In the genomic region with DNA sequence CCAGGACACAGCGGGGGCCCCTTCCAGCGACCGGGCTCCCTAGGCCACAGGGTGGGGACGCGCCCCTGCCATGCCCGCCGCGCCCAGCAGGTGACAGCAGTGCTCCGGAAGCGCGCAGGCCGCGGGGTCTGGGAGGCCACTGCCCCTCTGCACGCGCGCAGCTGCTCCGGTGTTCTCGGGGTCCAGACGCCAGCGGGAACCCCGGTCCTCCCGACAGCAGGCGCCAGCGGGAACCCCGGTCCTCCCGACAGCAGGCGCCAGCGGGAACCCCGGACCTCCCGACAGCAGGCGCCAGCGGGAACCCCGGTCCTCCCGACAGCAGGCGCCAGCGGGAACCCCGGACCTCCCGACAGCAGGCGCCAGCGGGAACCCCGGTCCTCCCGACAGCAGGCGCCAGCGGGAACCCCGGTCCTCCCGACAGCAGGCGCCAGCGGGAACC, we compare ENCODE assay signal across 8 cellular contexts. TPM values are rescaled to one million over a fixed set of nuclear protein-coding genes. Genes with fewer than 3 reads are reported as not detected.
A peak's percentile ranks its signal among the peaks of the same experiment; 100 is the strongest.
DNase-seq lines count a peak whose midpoint lies in the region; ATAC-seq, FAIRE-seq and TF ChIP-seq lines count a peak whose summit lies in the region.
"Not testable (repeated sequence)": the region's sequence is repeated elsewhere in the genome, so short reads cannot be mapped to it uniquely, and the experiment has no call there.

No MANE protein-coding gene starts in this region.

- intact Hi-C loops in activated B cell treated with CpG ODN at 0.5 μM for 24 hours (cut with micrococcal nuclease) (loop anchor here (1.0 kb wide), 4 partner anchors 45 to 267 kb away; a partner anchor contains a TSS), GM12878 (cut with micrococcal nuclease; ENCODE audit: unreplicated experiment) (loop anchor here (2.0 to 10.0 kb wide), 3 partner anchors 14 to 156 kb away; a partner anchor contains a TSS), psoas muscle (cut with DNase I) (loop anchor here in 1 of 2 donors (5.0 kb wide), 2 partner anchors 48 to 158 kb away; no protein-coding TSS in a partner anchor)
- intact Hi-C loops in upper lobe of right lung (cut with DNase I) = not testable (repeated sequence)

- not testable (repeated sequence) for H3K9me3 Mint-ChIP-seq in activated B cell treated with CpG ODN at 0.5 μM for 24 hours

- TF ChIP-seq CTCF in activated B cell treated with CpG ODN at 0.5 μM for 24 hours (IDR thresholded peaks at IDR 0.05) = peak; percentile 72
- peak; percentile 83 to 98 (median 93) for TF ChIP-seq CTCF in GM12878 (IDR thresholded peaks at IDR 0.05 in 2 of 3, conservative IDR thresholded peaks at IDR 0.05 in 1 of 3; ENCODE audit: control insufficient read depth in 2 of 3, extremely low read depth in 1 of 3, insufficient read depth in 1 of 3, low read depth in 3 of 3, low read length in 3 of 3)
- TF ChIP-seq CTCF in psoas muscle (IDR thresholded peaks at IDR 0.05) = peak; percentile 66
- TF ChIP-seq CTCF in upper lobe of right lung (IDR thresholded peaks at IDR 0.05) = peak; percentile 66

- H3K79me2 ChIP-seq in GM12878 (ENCODE audit: control insufficient read depth, insufficient read depth, low read length) = not testable (repeated sequence)

- H4K20me1 ChIP-seq in GM12878 (ENCODE audit: control insufficient read depth, insufficient read depth) = not testable (repeated sequence)

- H3K4me3 Mint-ChIP-seq in activated B cell treated with CpG ODN at 0.5 μM for 24 hours = not testable (repeated sequence)

- not testable (repeated sequence) for H3K27ac Mint-ChIP-seq in activated B cell treated with CpG ODN at 0.5 μM for 24 hours

- peaks cover 15% of the 10 kb centered on the region for H3K4me1 Mint-ChIP-seq in activated B cell treated with CpG ODN at 0.5 μM for 24 hours

- in situ Hi-C loops in GM12878 (cut with MboI) = not testable (repeated sequence)

- BruUV-seq in GM12878 (replicated peaks; lab: Mats Ljungman, UMichigan) = not testable (repeated sequence)

- 2% methylated on average over 25 of the region's 48 CpGs for WGBS in GM12878 (ENCODE audit: insufficient coverage, insufficient replicate concordance, low lambda C conversion rate, missing lambda C conversion rate)
- 0 to 3% (median 2%) methylated on average over 8 to 38 of the region's 48 CpGs for WGBS in psoas muscle, 3 donors

- SMC1A ChIA-PET in GM12878 (lab: Charles Lee; ENCODE audit: uncharacterized antibody, unreplicated experiment) = interaction anchor here (1.0 to 4.2 kb wide), 8 partner anchors 12 to 267 kb away, joined by 3 to 31 read pairs (median 8); a partner anchor contains a TSS

- not testable (repeated sequence) for H3K9ac ChIP-seq in GM12878 (ENCODE audit: control insufficient read depth, insufficient read depth, low read length)

- not testable (repeated sequence) for H2AFZ ChIP-seq in GM12878 (ENCODE audit: control insufficient read depth, low read depth, low read length)

- ATAC-seq in HG02763 (IDR thresholded peaks at IDR 0.05; ENCODE audit: unreplicated experiment) = peak; percentile 82
- peak; percentile 82 for ATAC-seq in activated B cell treated with CpG ODN at 0.5 μM for 24 hours (ENCODE audit: low read depth)
- peak; percentile 94 for ATAC-seq in GM12878
- ATAC-seq in psoas muscle = peak; percentile 78 to 92 (median 85)
- ATAC-seq in upper lobe of right lung = peak; percentile 78

- RAD21 ChIA-PET in GM12878 (lab: Charles Lee; ENCODE audit: unreplicated experiment) = interaction anchor here (0.6 to 3.1 kb wide), 10 partner anchors 14 to 271 kb away, joined by 3 to 20 read pairs (median 12); no protein-coding TSS in a partner anchor

- H3K27me3 ChIP-seq in GM12878 (replicated peaks in 1 of 2; ENCODE audit: control insufficient read depth in 2 of 2, insufficient read depth in 2 of 2, low read length in 1 of 2); upper lobe of right lung: not testable (repeated sequence)
- peaks cover 0 to 40% (median 3%) of the 10 kb centered on the region in 3 donors for H3K27me3 ChIP-seq in psoas muscle (ENCODE audit: insufficient read depth in 3 of 3, low read length in 2 of 3)

- peaks cover 16% of the 10 kb centered on the region for H3K4me1 ChIP-seq in GM12878 (ENCODE audit: control insufficient read depth, insufficient read depth, low read length)
- H3K4me1 ChIP-seq in psoas muscle, upper lobe of right lung: not testable (repeated sequence)

- H3K9me3 ChIP-seq in GM12878 (replicated peaks; ENCODE audit: control insufficient read depth, insufficient read depth, low read length); psoas muscle; upper lobe of right lung: not testable (repeated sequence)

- POLR2A ChIA-PET in activated B cell treated with CpG ODN at 0.5 μM for 24 hours (lab: Charles Lee) (interaction anchor here (1.1 to 1.9 kb wide), 5 partner anchors 14 to 84 kb away, joined by 3 to 17 read pairs (median 8); a partner anchor contains a TSS), GM12878 (lab: Charles Lee) (interaction anchor here (0.6 to 1.9 kb wide), 2 partner anchors 14 to 65 kb away, joined by 5 to 13 read pairs; no protein-coding TSS in a partner anchor)

- H3K27me3 Mint-ChIP-seq in activated B cell treated with CpG ODN at 0.5 μM for 24 hours = not testable (repeated sequence)

- H3K36me3 ChIP-seq in GM12878 (ENCODE audit: control insufficient read depth in 2 of 2, insufficient read depth in 2 of 2, low read length in 1 of 2); psoas muscle (ENCODE audit: insufficient read depth in 1 of 2, low read depth in 1 of 2); upper lobe of right lung: not testable (repeated sequence)

- not testable (repeated sequence) for H3K4me3 ChIP-seq in GM12878
- peak overlapping the region; percentile 51 for H3K4me3 ChIP-seq in psoas muscle
- peak overlapping the region; percentile 30 for H3K4me3 ChIP-seq in upper lobe of right lung

- not testable (repeated sequence) for H3K36me3 Mint-ChIP-seq in activated B cell treated with CpG ODN at 0.5 μM for 24 hours (ENCODE audit: low read depth)

- FAIRE-seq in GM12891 (lab: Jason Lieb, UNC) = peak; percentile 80
- FAIRE-seq in GM12878 (lab: Jason Lieb, UNC) = not testable (repeated sequence)

- CTCF ChIA-PET in activated B cell treated with CpG ODN at 0.5 μM for 24 hours (lab: Charles Lee) (interaction anchor here (0.9 to 2.6 kb wide), 5 partner anchors 21 to 267 kb away, joined by 3 to 10 read pairs (median 6); no protein-coding TSS in a partner anchor), GM12878 (lab: Yijun Ruan, JAX) (interaction anchor here (0.6 to 3.9 kb wide), 9 partner anchors 14 to 157 kb away, joined by 3 to 20 read pairs (median 8); no protein-coding TSS in a partner anchor)

- not testable (repeated sequence) for TF ChIP-seq POLR2A in GM12891 (IDR thresholded peaks at IDR 0.05; ENCODE audit: low read depth, low read length); GM12878 (IDR thresholded peaks at IDR 0.05; ENCODE audit: low read depth, low read length)

- H3K4me2 ChIP-seq in GM12878 (ENCODE audit: control insufficient read depth, insufficient read depth) = peak overlapping the region; percentile 87; the same call in 1 of the 2 replicates

- H3K27ac ChIP-seq in GM12878 (ENCODE audit: control insufficient read depth, insufficient read depth); psoas muscle; upper lobe of right lung: not testable (repeated sequence)

- DNase-seq in GM12891 (ENCODE audit: insufficient read length, low spot score) = peak; percentile 98
- DNase-seq in NCI-H2107 treated with DMSO at 0.1 percent for 48 hours (lab: John Stamatoyannopoulos, UW; ENCODE audit: unreplicated experiment) = peak; percentile 14
- peak; percentile 80 for DNase-seq in activated B cell treated with CpG ODN at 0.5 μM for 24 hours
- DNase-seq in GM12878 (ENCODE audit: low read depth, low spot score) = not testable (repeated sequence)
- peak; percentile 21 to 47 for DNase-seq in hippocampal formation (lab: John Stamatoyannopoulos, UW)
- DNase-seq in psoas muscle = peak; percentile 75 to 82
- peak; percentile 82 for DNase-seq in upper lobe of right lung

- not testable (repeated sequence) for TF ChIP-seq EP300 in GM12878 (IDR thresholded peaks at IDR 0.05; ENCODE audit: borderline replicate concordance in 1 of 2, control insufficient read depth in 1 of 2, low read depth in 2 of 2, low read length in 2 of 2)

- peak; percentile 94 for TF ChIP-seq RAD21 in GM12878 (IDR thresholded peaks at IDR 0.05; ENCODE audit: insufficient read depth, low read depth, low read length)

RNA-seq across cellular contexts. Expression of a gene that starts 32.6 kb away (rescaled TPM):
- polyA plus RNA-seq in GM12891 (2012; ENCODE audit: low read depth, missing spikeins) = 27.1 TPM
- total RNA-seq in activated B cell treated with CpG ODN at 0.5 μM for 24 hours (40.5 and 41.4 TPM in 2 replicates), GM12878 (2014; rRNA removed) (42.9 and 53.6 TPM in 2 replicates), GM12878 (2014; rRNA removed; fragmentation: Illumina TruSeq; extraction: Trizol) (12.0 and 16.1 TPM in 2 replicates), GM12878 (2021) (40.7 and 42.1 TPM in 2 replicates), psoas muscle (10 to 100 TPM; 27.3 to 42.3 (median 29.1) TPM), upper lobe of right lung (35.1 TPM)
- 17.2 and 17.8 TPM in 2 replicates for total RNA-seq in GM12878 (2013; cell fraction: nucleolus; rRNA removed)
- polyA plus RNA-seq in GM12878 (2011; ENCODE audit: low read depth) = 18.4 TPM
- polyA plus RNA-seq in GM12878 (2011; rRNA removed) (17.6 and 25.9 TPM in 2 replicates), GM12878 (2014; fragmentation: Illumina TruSeq; extraction: Trizol) (4.4 and 14.0 TPM in 2 replicates), GM12878 (2014; fragmentation: Nextera tagmentation; extraction: Ambion mirVana) (1 to 10 TPM in 1 of 2 experiments, under 1 TPM in 1; 0.66 to 2.3 TPM), GM12878 (2014; rRNA removed) (69.0 and 76.0 TPM in 2 replicates), GM12878 (2016; fragmentation: Nextera tagmentation; extraction: Ambion mirVana) (10 to 100 TPM; 68.9 to 73.8 TPM), psoas muscle (10 to 100 TPM; 36.8 to 51.1 (median 48.3) TPM)
- 37.7 and 58.5 TPM in 2 replicates for polyA plus RNA-seq in GM12878 (2011; cell fraction: cytosol; rRNA removed)
- polyA plus RNA-seq in GM12878 (2011; cell fraction: nucleus; rRNA removed) = 78.1 and 98.0 TPM in 2 replicates
- polyA plus RNA-seq in GM12878 (2012) = 31.9 and 33.0 TPM in 2 replicates
- polyA minus RNA-seq in GM12878 (2011; rRNA and poly(A)+ RNA removed) = 4.9 and 14.2 TPM in 2 replicates
- polyA minus RNA-seq in GM12878 (2011; cell fraction: cytosol; rRNA and poly(A)+ RNA removed) = 4.7 and 9.1 TPM in 2 replicates
- 9.3 and 12.3 TPM in 2 replicates for polyA minus RNA-seq in GM12878 (2011; cell fraction: nucleus; rRNA and poly(A)+ RNA removed)

RNA-seq across cellular contexts. Expression of a gene that starts 45.5 kb away (rescaled TPM):
- 8.1 TPM for polyA plus RNA-seq in GM12891 (2012; ENCODE audit: low read depth, missing spikeins)
- 9.4 and 11.9 TPM in 2 replicates for total RNA-seq in activated B cell treated with CpG ODN at 0.5 μM for 24 hours
- total RNA-seq in GM12878 (2013; cell fraction: nucleolus; rRNA removed) = 23.8 and 32.2 TPM in 2 replicates
- 34.0 and 44.2 TPM in 2 replicates for total RNA-seq in GM12878 (2014; rRNA removed)
- total RNA-seq in GM12878 (2014; rRNA removed; fragmentation: Illumina TruSeq; extraction: Trizol) = 15.8 and 17.9 TPM in 2 replicates
- total RNA-seq in GM12878 (2021) = 38.7 and 42.3 TPM in 2 replicates
- 3.9 TPM for polyA plus RNA-seq in GM12878 (2011; ENCODE audit: low read depth)
- 16.6 and 22.5 TPM in 2 replicates for polyA plus RNA-seq in GM12878 (2011; rRNA removed)
- 30.5 and 44.3 TPM in 2 replicates for polyA plus RNA-seq in GM12878 (2011; cell fraction: cytosol; rRNA removed)
- 55.5 and 64.6 TPM in 2 replicates for polyA plus RNA-seq in GM12878 (2011; cell fraction: nucleus; rRNA removed)
- 17.1 and 19.8 TPM in 2 replicates for polyA plus RNA-seq in GM12878 (2012)
- 8.0 and 22.0 TPM in 2 replicates for polyA plus RNA-seq in GM12878 (2014; fragmentation: Illumina TruSeq; extraction: Trizol)
- under 1 TPM in 1 of 2 experiments, not detected in 1; 0.22 TPM for polyA plus RNA-seq in GM12878 (2014; fragmentation: Nextera tagmentation; extraction: Ambion mirVana)
- polyA plus RNA-seq in GM12878 (2014; rRNA removed) = 28.9 and 35.5 TPM in 2 replicates
- polyA plus RNA-seq in GM12878 (2016; fragmentation: Nextera tagmentation; extraction: Ambion mirVana) = 10 to 100 TPM in 1 of 2 experiments, 1 to 10 TPM in 1; 6.7 to 12.7 TPM
- polyA minus RNA-seq in GM12878 (2011; rRNA and poly(A)+ RNA removed) = 15.7 and 37.9 TPM in 2 replicates
- polyA minus RNA-seq in GM12878 (2011; cell fraction: cytosol; rRNA and poly(A)+ RNA removed) = 22.1 and 25.5 TPM in 2 replicates
- 14.0 and 35.4 TPM in 2 replicates for polyA minus RNA-seq in GM12878 (2011; cell fraction: nucleus; rRNA and poly(A)+ RNA removed)
- total RNA-seq in psoas muscle = 1 to 10 TPM in 3 of 4 donors, under 1 TPM in 1; 0.88 to 1.4 (median 1.2) TPM
- polyA plus RNA-seq in psoas muscle = under 1 TPM; 0.18 to 0.56 (median 0.56) TPM
- 30.7 TPM for total RNA-seq in upper lobe of right lung
